Comparison of ENCODE assay signal across 34 cellular contexts in genomic region chr10:9684186-9684585, GRCh38.
"Had no signal": no experiment of that assay in that cellular context is flagged by ENCODE, and none has a peak within 500 bp of the region (broad histone marks: within the 10 kb centered on the region; RNA-seq: fewer than 3 reads in every experiment).

No MANE protein-coding gene starts in this region.

- H3K4me1 ChIP-seq: adrenal gland, body of pancreas, breast epithelium, esophagus squamous epithelium, gastrocnemius medialis had no signal

- H3K27ac ChIP-seq: adrenal gland, body of pancreas, breast epithelium, cardiac muscle cell, coronary artery, dorsolateral prefrontal cortex, epithelial cell of prostate, esophagus squamous epithelium, gastrocnemius medialis, WERI-Rb-1 had no signal

- H3K9me3 ChIP-seq: adrenal gland, body of pancreas, gastrocnemius medialis had no signal

- H3K4me3 ChIP-seq: adrenal gland, body of pancreas, breast epithelium, cardiac muscle cell, coronary artery, dorsolateral prefrontal cortex, esophagus squamous epithelium, gastrocnemius medialis had no signal

- DNase-seq: activated CD4-positive, alpha-beta memory T cell treated with anti-CD3 and anti-CD28 coated beads for 36 hours; activated CD4-positive, alpha-beta T cell treated with anti-CD3 and anti-CD28 coated beads for 36 hours; activated CD4-positive, alpha-beta T cell treated with anti-CD3 and anti-CD28 coated beads, Interleukin-2, amount 10 ng/mL, durations not matched to agents 24 days and 14 days; activated CD4-positive, CD25-positive, alpha-beta regulatory T cell; activated CD4-positive, CD25-positive, alpha-beta regulatory T cell treated with anti-CD3 and anti-CD28 coated beads, Interleukin-2, amount 50 U/mL, for 72 hours; activated CD8-positive, alpha-beta memory T cell treated with anti-CD3 and anti-CD28 coated beads, Interleukin-2, amount 10 ng/mL, durations not matched to agents 7 days and 5 days; activated CD8-positive, alpha-beta memory T cell treated with anti-CD3 and anti-CD28 coated beads, Interleukin-2, amount 50 U/mL, for 4 hours; activated CD8-positive, alpha-beta T cell treated with anti-CD3 and anti-CD28 coated beads, Interleukin-2, amount 10 ng/mL, durations not matched to agents 7 days and 5 days; activated effector memory CD4-positive, alpha-beta T cell treated with anti-CD3 and anti-CD28 coated beads, Interleukin-2, amount 50 U/mL, for 16 hours; activated naive CD4-positive, alpha-beta T cell treated with anti-CD3 and anti-CD28 coated beads for 36 hours; activated naive CD8-positive, alpha-beta T cell treated with anti-CD3 and anti-CD28 coated beads for 36 hours; activated naive CD8-positive, alpha-beta T cell treated with anti-CD3 and anti-CD28 coated beads, Interleukin-2, amount 50 U/mL, for 24 hours; activated T-cell treated with anti-CD3 and anti-CD28 coated beads, Interleukin-2, amount 50 U/mL, for 1 hour; activated T-cell treated with anti-CD3 and anti-CD28 coated beads, Interleukin-2, amount 50 U/mL, for 48 hours; adrenal gland; amygdala; aorta; body of pancreas; central memory CD4-positive, alpha-beta T cell; cerebellar nuclear complex; dorsolateral prefrontal cortex; effector memory CD4-positive, alpha-beta T cell; esophagus squamous epithelium; gastrocnemius medialis; glutamatergic neuron; T-helper 1 cell; T-helper 17 cell; T1000; WERI-Rb-1 had no signal

- H3K36me3 ChIP-seq: adrenal gland, breast epithelium, cardiac muscle cell, esophagus squamous epithelium, gastrocnemius medialis, WERI-Rb-1 had no signal

- ATAC-seq: activated CD4-positive, alpha-beta T cell treated with anti-CD3 and anti-CD28 coated beads for 36 hours; activated CD8-positive, alpha-beta memory T cell treated with anti-CD3 and anti-CD28 coated beads, Interleukin-2, amount 10 ng/mL, durations not matched to agents 7 days and 5 days; activated CD8-positive, alpha-beta T cell treated with anti-CD3 and anti-CD28 coated beads, Interleukin-2, amount 10 ng/mL, durations not matched to agents 7 days and 5 days; activated naive CD8-positive, alpha-beta T cell treated with anti-CD3 and anti-CD28 coated beads, Interleukin-2, amount 50 U/mL, for 24 hours; body of pancreas; gastrocnemius medialis; T-helper 17 cell had no signal

- FAIRE-seq: endothelial cell of umbilical vein had no signal
